In the genomic region with DNA sequence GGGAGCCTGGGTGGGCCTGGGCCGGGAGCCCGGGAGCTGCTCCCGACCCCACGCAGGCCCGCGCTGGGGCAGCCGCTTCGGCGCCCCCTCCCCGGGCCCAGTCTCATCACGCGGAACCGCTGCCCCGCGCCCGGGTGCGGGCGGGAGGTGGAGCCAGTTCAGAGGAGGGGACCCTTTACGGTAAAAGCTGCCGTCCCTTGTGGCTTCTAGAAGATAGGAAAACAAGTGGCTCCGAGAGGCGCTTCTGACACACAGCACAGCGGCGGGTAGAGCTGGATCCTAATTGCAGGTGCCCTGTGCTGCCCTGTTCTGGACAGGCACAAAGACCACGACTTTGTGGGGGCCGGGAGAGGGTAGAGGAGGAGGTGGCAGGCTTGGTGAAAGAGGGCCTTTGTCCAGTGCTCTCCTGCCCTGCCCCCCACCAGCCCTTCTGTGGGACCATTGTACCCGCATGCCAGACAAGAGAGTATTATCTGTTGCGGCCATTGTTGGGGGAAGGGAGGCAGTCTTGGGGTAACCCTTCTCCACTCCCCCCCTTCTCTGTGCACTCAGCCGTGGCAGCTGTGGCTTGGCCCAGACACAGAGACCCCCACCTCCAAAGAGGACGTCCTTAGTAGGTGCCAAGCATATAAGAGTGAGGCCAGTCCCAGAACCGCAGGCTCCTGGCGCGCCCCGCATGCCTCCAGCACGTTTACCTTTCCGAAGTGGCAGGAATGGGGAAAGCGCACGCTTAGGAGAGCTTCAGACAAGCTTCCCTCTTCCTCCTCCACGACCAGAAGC, we compare ENCODE assay signal across 1 cellular context.
TF ChIP-seq lines count a peak whose summit lies in the region.

No MANE protein-coding gene starts in this region.

TF ChIP-seq in HepG2, 621 proteins besides CTCF, POLR2A, EP300 and RAD21 (continued from another document):
- no peak for TF ChIP-seq ZNF572 (CRISPR knock-in tag; IDR thresholded peaks at IDR 0.05)
- TF ChIP-seq, protein P1, sequence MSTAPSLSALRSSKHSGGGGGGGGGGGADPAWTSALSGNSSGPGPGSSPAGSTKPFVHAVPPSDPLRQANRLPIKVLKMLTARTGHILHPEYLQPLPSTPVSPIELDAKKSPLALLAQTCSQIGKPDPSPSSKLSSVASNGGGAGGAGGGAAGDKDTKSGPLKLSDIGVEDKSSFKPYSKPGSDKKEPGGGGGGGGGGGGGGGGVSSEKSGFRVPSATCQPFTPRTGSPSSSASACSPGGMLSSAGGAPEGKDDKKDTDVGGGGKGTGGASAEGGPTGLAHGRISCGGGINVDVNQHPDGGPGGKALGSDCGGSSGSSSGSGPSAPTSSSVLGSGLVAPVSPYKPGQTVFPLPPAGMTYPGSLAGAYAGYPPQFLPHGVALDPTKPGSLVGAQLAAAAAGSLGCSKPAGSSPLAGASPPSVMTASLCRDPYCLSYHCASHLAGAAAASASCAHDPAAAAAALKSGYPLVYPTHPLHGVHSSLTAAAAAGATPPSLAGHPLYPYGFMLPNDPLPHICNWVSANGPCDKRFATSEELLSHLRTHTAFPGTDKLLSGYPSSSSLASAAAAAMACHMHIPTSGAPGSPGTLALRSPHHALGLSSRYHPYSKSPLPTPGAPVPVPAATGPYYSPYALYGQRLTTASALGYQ (CRISPR knock-in tag; IDR thresholded peaks at IDR 0.05), result 0 out of 2 replicates have a peak, but pooled peaks have one; percentile 23
- TF ChIP-seq WIZ (CRISPR knock-in tag; IDR thresholded peaks at IDR 0.05), result no peak
- TF ChIP-seq, protein P2, sequence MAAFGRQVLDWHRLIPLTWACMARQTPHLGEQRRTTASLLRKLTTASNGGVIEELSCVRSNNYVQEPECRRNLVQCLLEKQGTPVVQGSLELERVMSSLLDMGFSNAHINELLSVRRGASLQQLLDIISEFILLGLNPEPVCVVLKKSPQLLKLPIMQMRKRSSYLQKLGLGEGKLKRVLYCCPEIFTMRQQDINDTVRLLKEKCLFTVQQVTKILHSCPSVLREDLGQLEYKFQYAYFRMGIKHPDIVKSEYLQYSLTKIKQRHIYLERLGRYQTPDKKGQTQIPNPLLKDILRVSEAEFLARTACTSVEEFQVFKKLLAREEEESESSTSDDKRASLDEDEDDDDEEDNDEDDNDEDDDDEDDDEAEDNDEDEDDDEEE (CRISPR knock-in tag; IDR thresholded peaks at IDR 0.05), result peak; percentile 24
- 0 out of 2 replicates have a peak, but pooled peaks have one; percentile 39 for TF ChIP-seq GLI4 (CRISPR knock-in tag; IDR thresholded peaks at IDR 0.05; ENCODE audit: borderline replicate concordance)
- no peak for TF ChIP-seq SMYD3 (CRISPR knock-in tag; IDR thresholded peaks at IDR 0.05)
- no peak; the same call in 1 of the 2 replicates for TF ChIP-seq SALL1 (CRISPR knock-in tag; IDR thresholded peaks at IDR 0.05)
- TF ChIP-seq ZNF101 (CRISPR knock-in tag; IDR thresholded peaks at IDR 0.05; ENCODE audit: borderline replicate concordance, low read depth), result no peak
- TF ChIP-seq ZNF850 (CRISPR knock-in tag; conservative IDR thresholded peaks at IDR 0.05), result no peak
- TF ChIP-seq TSC22D2 (CRISPR knock-in tag; IDR thresholded peaks at IDR 0.05; ENCODE audit: borderline replicate concordance), result no peak
